ENCODE assay signal across 13 cellular contexts in the genomic region with DNA sequence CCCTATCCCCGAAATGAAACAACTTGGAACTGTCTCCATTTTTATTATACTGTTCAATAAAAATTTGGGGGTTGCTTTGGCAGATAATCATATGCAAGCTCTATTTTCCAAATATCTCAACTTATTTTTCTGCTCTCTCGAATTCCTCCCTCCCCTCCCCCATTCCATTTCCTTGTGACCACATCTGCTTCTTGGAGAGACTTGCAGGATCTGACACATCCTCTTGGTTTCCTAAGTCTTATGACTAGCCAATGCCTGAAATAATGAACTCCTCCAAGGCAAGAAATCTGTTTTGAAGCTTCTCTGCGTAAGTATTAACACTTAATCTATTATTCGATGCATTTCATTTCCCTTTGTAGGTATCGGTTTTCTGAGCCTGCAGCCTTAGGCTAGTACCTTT. TPM values are rescaled to one million over a fixed set of nuclear protein-coding genes. Genes with fewer than 3 reads are reported as not detected.
DNase-seq lines count a peak whose midpoint lies in the region; ATAC-seq and TF ChIP-seq lines count a peak whose summit lies in the region.
"Had no signal": no experiment of that assay in that cellular context is flagged by ENCODE, and none has a peak within 500 bp of the region (broad histone marks: within the 10 kb centered on the region; RNA-seq: fewer than 3 reads in every experiment).

No MANE protein-coding gene starts in this region.

- no peak for TF ChIP-seq CTCF in CD4-positive, alpha-beta T cell (IDR thresholded peaks at IDR 0.05)

- POLR2A ChIA-PET in CD4-positive, alpha-beta T cell (lab: Charles Lee), result interaction anchor here (0.6 to 5.0 kb wide), 7 partner anchors 8 to 204 kb away, joined by 3 to 46 read pairs (median 6); a partner anchor contains a TSS

- peaks cover 22% of the 10 kb centered on the region for H3K4me1 Mint-ChIP-seq in CD4-positive, alpha-beta T cell (ENCODE audit: low read depth)

- no peak overlapping the region for H3K4me3 Mint-ChIP-seq in CD4-positive, alpha-beta T cell
- H3K4me3 Mint-ChIP-seq: activated naive CD8-positive, alpha-beta T cell treated with anti-CD3 and anti-CD28 coated beads, Interleukin-2, amount 10 ng/mL, durations not matched to agents 7 days and 5 days; nephron progenitor cell had no signal

- intact Hi-C loops in CD4-positive, alpha-beta T cell (cut with DNase I, micrococcal nuclease), result loop anchor here in 1 of 2 experiments (5.0 kb wide), 1 partner anchor 201 kb away; no protein-coding TSS in a partner anchor

- CTCF ChIA-PET in CD4-positive, alpha-beta T cell (lab: Charles Lee), result interaction anchor here (1.5 to 3.0 kb wide), 3 partner anchors 8 to 200 kb away, joined by 4 to 13 read pairs (median 5); no protein-coding TSS in a partner anchor

- peaks cover 3% of the 10 kb centered on the region for H3K9me3 Mint-ChIP-seq in CD4-positive, alpha-beta T cell

- DNase-seq in CD4-positive, alpha-beta T cell, result no peak
- DNase-seq in Kasumi-1 (lab: John Stamatoyannopoulos, UW) (peak; percentile 71), astrocyte of the hippocampus (ENCODE audit: low read depth, low spot score) (peak; percentile 73), kidney tubule cell (ENCODE audit: low spot score) (peak; percentile 75), anterior cingulate cortex (lab: John Stamatoyannopoulos, UW) (no peak), NOMO-1 treated with DMSO at 0.1 percent for 48 hours (lab: John Stamatoyannopoulos, UW; ENCODE audit: unreplicated experiment) (no peak)
- DNase-seq: activated CD4-positive, CD25-positive, alpha-beta regulatory T cell treated with anti-CD3 and anti-CD28 coated beads, Interleukin-2, amount 50 U/mL, for 72 hours; activated naive CD8-positive, alpha-beta T cell treated with anti-CD3 and anti-CD28 coated beads, Interleukin-2, amount 10 ng/mL, durations not matched to agents 7 days and 5 days; KG1; nephron progenitor cell; stimulated activated CD4-positive, alpha-beta T cell treated with anti-CD3 and anti-CD28 coated beads, Interleukin-4, amount 100 ng/mL, for 24 hours had no signal

- no peaks in the 10 kb centered on the region for H3K27me3 ChIP-seq in CD4-positive, alpha-beta T cell (ENCODE audit: control insufficient read depth, insufficient read depth, low read length)

- no peaks in the 10 kb centered on the region for H3K9me3 ChIP-seq in CD4-positive, alpha-beta T cell (ENCODE audit: control insufficient read depth, low read length)

- H3K27me3 Mint-ChIP-seq in CD4-positive, alpha-beta T cell, result no peaks in the 10 kb centered on the region

- H3K36me3 Mint-ChIP-seq in CD4-positive, alpha-beta T cell (ENCODE audit: low read depth), result peaks cover 12% of the 10 kb centered on the region

- peak overlapping the region; percentile 21 for H3K27ac ChIP-seq in CD4-positive, alpha-beta T cell (ENCODE audit: low read depth, low read length)

- peak overlapping the region; percentile 16 for H3K27ac Mint-ChIP-seq in CD4-positive, alpha-beta T cell
- H3K27ac Mint-ChIP-seq: activated naive CD8-positive, alpha-beta T cell treated with anti-CD3 and anti-CD28 coated beads, Interleukin-2, amount 10 ng/mL, durations not matched to agents 7 days and 5 days; nephron progenitor cell had no signal

- ATAC-seq in CD4-positive, alpha-beta T cell (ENCODE audit: poor library complexity), result no peak
- no peak for ATAC-seq in HG03520 (IDR thresholded peaks at IDR 0.05; ENCODE audit: unreplicated experiment)
- ATAC-seq in HG02870 (IDR thresholded peaks at IDR 0.05; ENCODE audit: unreplicated experiment), result no peak

RNA-seq across cellular contexts. Expression of a gene that starts 16.1 kb away (rescaled TPM):
- total RNA-seq in CD4-positive, alpha-beta T cell, result 10 to 100 TPM; 54.6 to 55.4 TPM

Comparison
In these comparisons a context has a peak if more than half of its experiments do, and no peak if none do; other contexts are left out.
1. DNase-seq: peak in Kasumi-1 (2 of 2), astrocyte of the hippocampus (single experiment) and kidney tubule cell (single experiment); none in CD4-positive, alpha-beta T cell (0 of 10), anterior cingulate cortex (0 of 58) and NOMO-1 treated with DMSO at 0.1 percent for 48 hours (single experiment).